17 cellular contexts compared by ENCODE assay signal in the genomic region with DNA sequence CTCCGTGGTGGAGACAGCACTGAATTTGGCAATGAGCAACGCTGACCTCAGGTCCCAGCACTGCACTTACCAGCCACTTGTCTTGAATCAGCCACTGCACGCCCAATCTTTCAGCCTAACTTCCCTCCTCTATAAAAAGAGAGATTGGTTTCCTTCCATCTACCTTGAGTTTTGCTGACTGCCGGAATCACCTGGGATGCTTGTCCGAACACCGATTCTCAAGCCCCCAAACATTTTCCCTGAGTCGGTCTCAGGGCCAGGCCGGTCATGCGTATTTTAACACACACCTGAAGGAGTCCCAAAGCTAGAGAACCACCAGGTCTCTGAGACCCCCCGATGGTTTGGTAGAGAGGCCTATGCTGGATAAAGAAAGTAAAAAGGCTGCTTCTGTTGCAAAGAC.
DNase-seq lines count a peak whose midpoint lies in the region; ATAC-seq, FAIRE-seq and TF ChIP-seq lines count a peak whose summit lies in the region.
"Had no signal": no experiment of that assay in that cellular context is flagged by ENCODE, and none has a peak within 500 bp of the region (broad histone marks: within the 10 kb centered on the region; RNA-seq: fewer than 3 reads in every experiment).

No MANE protein-coding gene starts in this region.

- no peak overlapping the region for H3K4me3 ChIP-seq in heart left ventricle
- H3K4me3 ChIP-seq in H1 (ENCODE audit: extremely low read depth in 1 of 4, insufficient read depth in 2 of 4, low read depth in 3 of 4, low read length in 4 of 4), result no peak overlapping the region
- H3K4me3 ChIP-seq in trophoblast cell (ENCODE audit: low read depth, low read length), result no peak overlapping the region
- H3K4me3 ChIP-seq: GM23338, HAP-1 had no signal

- H3K9me3 ChIP-seq in heart left ventricle, result no peaks in the 10 kb centered on the region
- no peaks in the 10 kb centered on the region for H3K9me3 ChIP-seq in H1 (ENCODE audit: insufficient read depth in 2 of 2, low read depth in 1 of 2, low read length in 1 of 2)
- H3K9me3 ChIP-seq in trophoblast cell (ENCODE audit: insufficient read depth, low read depth, low read length), result no peaks in the 10 kb centered on the region
- H3K9me3 ChIP-seq: HAP-1 had no signal

- H2BK120ac ChIP-seq in H1 (replicated peaks; ENCODE audit: low read depth, low read length) (no peak overlapping the region), trophoblast cell (ENCODE audit: insufficient read depth, low read length, poor library complexity) (peak overlapping the region; percentile 20)

- peak overlapping the region; percentile 36; the same call in 1 of the 2 replicates for H2BK15ac ChIP-seq in H1 (ENCODE audit: low read length)

- H3K79me1 ChIP-seq in H1 (ENCODE audit: low read depth, low read length) (no peaks in the 10 kb centered on the region), trophoblast cell (ENCODE audit: low read length) (peaks cover 33% of the 10 kb centered on the region)

- no peak overlapping the region for H2BK20ac ChIP-seq in H1 (ENCODE audit: low read length)

- H2BK5ac ChIP-seq in H1 (ENCODE audit: low read depth, low read length) (no peak overlapping the region), trophoblast cell (ENCODE audit: low read depth, low read length, poor library complexity) (no peak overlapping the region)

- H4K8ac ChIP-seq in H1 (ENCODE audit: extremely low read depth, insufficient read depth, low read length), result no peak overlapping the region
- no peak overlapping the region for H4K8ac ChIP-seq in trophoblast cell (ENCODE audit: low read depth, low read length)

- TF ChIP-seq CTCF in heart left ventricle (IDR thresholded peaks at IDR 0.05) (no peak), H1 (IDR thresholded peaks at IDR 0.05; ENCODE audit: control extremely low read depth in 1 of 3, insufficient read depth in 1 of 3, low read depth in 1 of 3, low read length in 3 of 3) (no peak)

- TF ChIP-seq EP300 in H1 (IDR thresholded peaks at IDR 0.05; ENCODE audit: borderline replicate concordance in 1 of 2, low read depth in 2 of 2, low read length in 2 of 2), result no peak

- H3K4ac ChIP-seq in H1 (replicated peaks; ENCODE audit: insufficient read length, low read depth, low read length) (no peak overlapping the region), trophoblast cell (ENCODE audit: low read depth, low read length) (no peak overlapping the region)

- H3K27ac ChIP-seq in heart left ventricle, result no peak overlapping the region
- H3K27ac ChIP-seq in H1 (ENCODE audit: low read depth, low read length), result no peak overlapping the region
- no peak overlapping the region for H3K27ac ChIP-seq in trophoblast cell (ENCODE audit: low read depth, low read length)

- no peak overlapping the region for H3K23ac ChIP-seq in H1 (ENCODE audit: insufficient read length)
- H3K23ac ChIP-seq in trophoblast cell (ENCODE audit: low read length), result no peak overlapping the region

- CTCF ChIA-PET in H1 (lab: Charles Lee; ENCODE audit: partially characterized antibody), result interaction anchor here (1.2 to 5.0 kb wide), 3 partner anchors 8 to 122 kb away, joined by 3 to 14 read pairs (median 3); no protein-coding TSS in a partner anchor

- DNase-seq in left ventricle myocardium superior (no peak), heart left ventricle (no peak), H1 (ENCODE audit: low read depth in 1 of 2, low spot score in 2 of 2) (no peak), trophoblast cell (no peak)
- no peak for DNase-seq in stimulated activated CD4-positive, alpha-beta T cell treated with anti-CD3 and anti-CD28 coated beads, Interleukin-4, amount 100 ng/mL, for 24 hours
- DNase-seq: Calu3; CD4-positive, alpha-beta memory T cell; COR-L47; DMS53; DMS79 treated with DMSO at 0.1 percent for 48 hours; GF-D8; HFFc6 had no signal

- intact Hi-C loops in left ventricle myocardium superior (cut with micrococcal nuclease), result no loop called here
- intact Hi-C loops in heart left ventricle (cut with DNase I), result loop anchor here in 1 of 10 donors (5.0 kb wide), 1 partner anchor 73 kb away; no protein-coding TSS in a partner anchor

- TF ChIP-seq RAD21 in H1 (IDR thresholded peaks at IDR 0.05 in 1 of 2, conservative IDR thresholded peaks at IDR 0.05 in 1 of 2; ENCODE audit: low read depth in 2 of 2, low read length in 2 of 2), result no peak

- no peak overlapping the region for H4K5ac ChIP-seq in H1 (ENCODE audit: insufficient read length, low read depth, low read length)

- H3K36me3 ChIP-seq in heart left ventricle (no peaks in the 10 kb centered on the region), H1 (ENCODE audit: control insufficient read depth in 2 of 4, insufficient read depth in 4 of 4, low read length in 3 of 4) (no peaks in the 10 kb centered on the region), trophoblast cell (ENCODE audit: control insufficient read depth in 1 of 2, insufficient read depth in 2 of 2, low read length in 2 of 2) (no peaks in the 10 kb centered on the region)
- H3K36me3 ChIP-seq: HAP-1 had no signal

- 84 to 91% (median 87%) methylated on average over 10 of the region's 10 CpGs for WGBS in heart left ventricle, 4 donors
- WGBS in H1 (ENCODE audit: extremely low coverage in 1 of 2, insufficient coverage in 1 of 2, insufficient read length in 1 of 2, insufficient replicate concordance in 2 of 2, low coverage in 1 of 2, low lambda C conversion rate in 2 of 2, missing lambda C conversion rate in 1 of 2), 2 experiments, result 95% methylated on average over 10 of the region's 10 CpGs; no CpG with 5 or more reads in 1 of the 2 experiments
- WGBS in trophoblast cell (ENCODE audit: extremely low coverage, insufficient coverage, insufficient read length), result no CpG with 5 or more reads among the region's 10 CpGs

- no peak overlapping the region for H3K9ac ChIP-seq in H1 (replicated peaks in 1 of 4; ENCODE audit: extremely low read depth in 1 of 4, low read depth in 3 of 4, low read length in 3 of 4)
- no peak overlapping the region for H3K9ac ChIP-seq in trophoblast cell (ENCODE audit: low read length)

- FAIRE-seq in H1 (lab: Jason Lieb, UNC), result no peak
- FAIRE-seq: GM12892, H54 had no signal

- H2AFZ ChIP-seq in H1 (ENCODE audit: low read length), result no peak overlapping the region
- no peak overlapping the region for H2AFZ ChIP-seq in trophoblast cell (ENCODE audit: insufficient read depth, low read length, poor library complexity)
- H2AFZ ChIP-seq: GM23338 had no signal

- H3K79me2 ChIP-seq in H1 (ENCODE audit: control insufficient read depth in 1 of 2, insufficient read depth in 2 of 2, low read length in 2 of 2) (no peaks in the 10 kb centered on the region), trophoblast cell (ENCODE audit: control insufficient read depth, insufficient read depth, low read length, poor library complexity) (peaks cover 2% of the 10 kb centered on the region)

- no peak overlapping the region for H4K12ac ChIP-seq in trophoblast cell (ENCODE audit: low read depth, low read length)

- H3K56ac ChIP-seq in H1 (replicated peaks; ENCODE audit: insufficient read length, low read depth, low read length), result no peak overlapping the region

- no peak overlapping the region for H4K91ac ChIP-seq in H1 (replicated peaks; ENCODE audit: insufficient read length, low read length)
- no peak overlapping the region for H4K91ac ChIP-seq in trophoblast cell (ENCODE audit: low read depth, low read length)

- TF ChIP-seq POLR2A in heart left ventricle (IDR thresholded peaks at IDR 0.05) (no peak), H1 (IDR thresholded peaks at IDR 0.05; ENCODE audit: control extremely low read depth in 1 of 2, low read depth in 2 of 2, low read length in 2 of 2) (no peak)

- H2BK12ac ChIP-seq in H1 (ENCODE audit: low read depth, low read length) (peak overlapping the region; percentile 2; the same call in 1 of the 2 replicates), trophoblast cell (ENCODE audit: low read length) (peak overlapping the region; percentile 59)

- H3K4me1 ChIP-seq in heart left ventricle (peaks cover 0 to 23% (median 8%) of the 10 kb centered on the region in 12 donors), H1 (replicated peaks in 1 of 4; ENCODE audit: control insufficient read depth in 3 of 4, insufficient read depth in 4 of 4, low read length in 3 of 4) (peaks cover 0 to 38% (median 10%) of the 10 kb centered on the region in 4 experiments; a peak in 6 of 7 replicates), trophoblast cell (ENCODE audit: control insufficient read depth in 1 of 2, insufficient read depth in 2 of 2, low read length in 2 of 2) (peaks cover 17 to 21% of the 10 kb centered on the region in 2 experiments)
- H3K4me1 ChIP-seq: HAP-1 had no signal

- H3K18ac ChIP-seq in H1 (ENCODE audit: extremely low read depth, low read length) (no peak overlapping the region), trophoblast cell (ENCODE audit: low read length) (no peak overlapping the region)

- no peaks in the 10 kb centered on the region for H3K27me3 ChIP-seq in heart left ventricle
- H3K27me3 ChIP-seq in H1 (replicated peaks in 1 of 4; ENCODE audit: control insufficient read depth in 3 of 4, extremely low read depth in 1 of 4, insufficient read depth in 3 of 4, low read length in 3 of 4), result peaks cover 0 to 12% (median 2%) of the 10 kb centered on the region in 4 experiments; a peak in 4 of 7 replicates
- H3K27me3 ChIP-seq in trophoblast cell (ENCODE audit: insufficient read depth, low read length), result no peaks in the 10 kb centered on the region

- no peaks in the 10 kb centered on the region; the same call in 1 of the 2 replicates for H3K23me2 ChIP-seq in H1 (ENCODE audit: low read depth, low read length)

- H2AK5ac ChIP-seq in H1 (ENCODE audit: low read depth, low read length), result no peak overlapping the region
- H2AK5ac ChIP-seq in trophoblast cell (ENCODE audit: low read length), result no peak overlapping the region

- H3K14ac ChIP-seq in H1 (ENCODE audit: insufficient read length), result no peak overlapping the region
- H3K14ac ChIP-seq in trophoblast cell (ENCODE audit: low read length), result no peak overlapping the region

- H3K4me2 ChIP-seq in H1 (ENCODE audit: insufficient read depth in 1 of 2, low read depth in 2 of 2, low read length in 2 of 2) (no peak overlapping the region), trophoblast cell (ENCODE audit: low read length) (no peak overlapping the region)
- H3K4me2 ChIP-seq: GM23338 had no signal

- peak; percentile 42 for ATAC-seq in left ventricle myocardium superior
- no peak for ATAC-seq in heart left ventricle
- ATAC-seq in GM19023 (IDR thresholded peaks at IDR 0.05; ENCODE audit: unreplicated experiment), result no peak

- POLR2A ChIA-PET in H1 (lab: Charles Lee; ENCODE audit: partially characterized antibody), result no interaction called here

- H4K20me1 ChIP-seq in H1 (replicated peaks in 1 of 2; ENCODE audit: control insufficient read depth in 1 of 2, insufficient read depth in 2 of 2, low read length in 2 of 2), result no peaks in the 10 kb centered on the region
